9 cellular contexts compared by ENCODE assay signal in the genomic region with DNA sequence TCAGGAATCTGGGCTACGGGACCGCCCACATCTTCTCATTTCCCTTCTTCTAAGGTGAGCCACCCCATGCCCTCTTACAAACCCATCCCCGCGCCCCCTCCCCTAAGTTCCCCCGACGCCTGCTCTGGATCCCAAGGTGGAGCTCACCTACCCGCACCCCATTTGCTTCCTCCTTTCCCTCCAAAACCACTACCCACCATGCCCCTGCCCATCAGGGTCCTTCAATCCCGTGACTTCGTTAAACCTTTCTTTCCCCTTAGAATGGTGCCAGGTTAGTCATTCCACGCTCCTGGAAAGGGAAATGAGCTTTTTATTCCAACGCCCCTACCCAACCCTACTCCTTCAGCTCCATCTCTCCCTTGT. TPM values are rescaled to one million over a fixed set of nuclear protein-coding genes. Genes with fewer than 3 reads are reported as not detected.
DNase-seq lines count a peak whose midpoint lies in the region; ATAC-seq and TF ChIP-seq lines count a peak whose summit lies in the region.
"Had no signal": no experiment of that assay in that cellular context is flagged by ENCODE, and none has a peak within 500 bp of the region (broad histone marks: within the 10 kb centered on the region; RNA-seq: fewer than 3 reads in every experiment).

No MANE protein-coding gene starts in this region.

- WGBS in right lobe of liver (ENCODE audit: insufficient coverage, low coverage, low lambda C conversion rate, missing lambda C conversion rate), result 22% methylated on average over 11 of the region's 11 CpGs

- H3K4me1 ChIP-seq in right lobe of liver (peaks cover 0 to 25% (median 6%) of the 10 kb centered on the region in 4 donors), thoracic aorta (ENCODE audit: control insufficient read depth in 1 of 2, low read depth in 2 of 2) (peaks cover 20 to 54% of the 10 kb centered on the region in 2 donors)

- no peaks in the 10 kb centered on the region for H3K27me3 Mint-ChIP-seq in activated CD4-positive, alpha-beta T cell treated with anti-CD3 and anti-CD28 coated beads, Interleukin-2, amount 10 ng/mL, durations not matched to agents 24 days and 14 days

- intact Hi-C loops in activated CD4-positive, alpha-beta T cell treated with anti-CD3 and anti-CD28 coated beads, Interleukin-2, amount 10 ng/mL, durations not matched to agents 24 days and 14 days (cut with micrococcal nuclease), result loop anchor here (5.0 kb wide), 5 partner anchors 162 to 1427 kb away; partner anchors contain the start of genes AKAP1, PTRH2, RAD51C and SUPT4H1
- intact Hi-C loops in right lobe of liver (cut with DNase I), result no loop called here

- H3K4me3 Mint-ChIP-seq in activated CD4-positive, alpha-beta T cell treated with anti-CD3 and anti-CD28 coated beads, Interleukin-2, amount 10 ng/mL, durations not matched to agents 24 days and 14 days, result peak overlapping the region; percentile 81

- H3K27ac ChIP-seq in right lobe of liver (peak overlapping the region; percentile 95 to 97 (median 96)), thoracic aorta (peak overlapping the region; percentile 78 to 90)

- no peaks in the 10 kb centered on the region for H3K9me3 ChIP-seq in right lobe of liver
- H3K9me3 ChIP-seq in thoracic aorta, result no peaks in the 10 kb centered on the region
- H3K9me3 ChIP-seq: BE2C had no signal

- CTCF ChIA-PET in GM10248 (lab: Yijun Ruan, JAX), result interaction anchor here (0.8 to 1.3 kb wide), 4 partner anchors 13 to 267 kb away, joined by 3 to 4 read pairs (median 4); partner anchors contain the start of gene RNF43

- POLR2A ChIA-PET in GM10248 (lab: Yijun Ruan, JAX), result interaction anchor here (1.5 kb wide), 2 partner anchors 9 to 116 kb away, joined by 4 to 15 read pairs; no protein-coding TSS in a partner anchor

- H3K27me3 ChIP-seq in right lobe of liver, result no peaks in the 10 kb centered on the region
- H3K27me3 ChIP-seq in thoracic aorta (replicated peaks; ENCODE audit: insufficient read depth), result no peaks in the 10 kb centered on the region
- H3K27me3 ChIP-seq: BE2C had no signal

- ATAC-seq in right lobe of liver, result no peak
- no peak for ATAC-seq in thoracic aorta (ENCODE audit: insufficient number of reproducible peaks, low FRiP score, low read depth)

- peaks cover 29% of the 10 kb centered on the region for H3K36me3 Mint-ChIP-seq in activated CD4-positive, alpha-beta T cell treated with anti-CD3 and anti-CD28 coated beads, Interleukin-2, amount 10 ng/mL, durations not matched to agents 24 days and 14 days (ENCODE audit: low read depth)

- TF ChIP-seq CTCF in astrocyte of the cerebellum (IDR thresholded peaks at IDR 0.05; ENCODE audit: low read depth, low read length, missing control alignments) (no peak), right lobe of liver (IDR thresholded peaks at IDR 0.05) (no peak), thoracic aorta (IDR thresholded peaks at IDR 0.05) (no peak), GM10248 (IDR thresholded peaks at IDR 0.05; ENCODE audit: control extremely low read depth, extremely low read depth, low read depth, missing control alignments) (no peak)

- H3K36me3 ChIP-seq in right lobe of liver (peaks cover 5 to 30% (median 16%) of the 10 kb centered on the region in 4 donors), thoracic aorta (peaks cover 32% of the 10 kb centered on the region)

- peak overlapping the region; percentile 7 for H3K27ac Mint-ChIP-seq in activated CD4-positive, alpha-beta T cell treated with anti-CD3 and anti-CD28 coated beads, Interleukin-2, amount 10 ng/mL, durations not matched to agents 24 days and 14 days

- H3K4me1 Mint-ChIP-seq in activated CD4-positive, alpha-beta T cell treated with anti-CD3 and anti-CD28 coated beads, Interleukin-2, amount 10 ng/mL, durations not matched to agents 24 days and 14 days, result peaks cover 52% of the 10 kb centered on the region

- no peaks in the 10 kb centered on the region for H3K9me3 Mint-ChIP-seq in activated CD4-positive, alpha-beta T cell treated with anti-CD3 and anti-CD28 coated beads, Interleukin-2, amount 10 ng/mL, durations not matched to agents 24 days and 14 days

- DNase-seq in activated CD4-positive, alpha-beta T cell treated with anti-CD3 and anti-CD28 coated beads, Interleukin-2, amount 10 ng/mL, durations not matched to agents 24 days and 14 days, result no peak
- no peak for DNase-seq in activated CD4-positive, alpha-beta T cell treated with anti-CD3 and anti-CD28 coated beads for 48 hours
- no peak for DNase-seq in astrocyte of the cerebellum (ENCODE audit: low read depth)
- DNase-seq in right lobe of liver, result no peak
- no peak for DNase-seq in thoracic aorta (ENCODE audit: low spot score)
- no peak for DNase-seq in HT-29 (ENCODE audit: low spot score)
- DNase-seq in GM10248 (ENCODE audit: extremely low spot score), result no peak
- DNase-seq in NCI-H524 (lab: John Stamatoyannopoulos, UW), result no peak

- in situ Hi-C loops in astrocyte of the cerebellum (cut with HindIII; ENCODE audit: low sequenced_read_pairs), result no loop called here

- peak overlapping the region; percentile 75 for H3K4me3 ChIP-seq in astrocyte of the cerebellum (ENCODE audit: low read depth, low read length)
- peak overlapping the region; percentile 75 to 87 (median 86) for H3K4me3 ChIP-seq in right lobe of liver
- peak overlapping the region; percentile 84 for H3K4me3 ChIP-seq in thoracic aorta

- no peak for TF ChIP-seq POLR2A in right lobe of liver (IDR thresholded peaks at IDR 0.05)

RNA-seq across cellular contexts. Expression of gene MTMR4, which starts 0.3 kb away (rescaled TPM):
- total RNA-seq in activated CD4-positive, alpha-beta T cell treated with anti-CD3 and anti-CD28 coated beads, Interleukin-2, amount 10 ng/mL, durations not matched to agents 24 days and 14 days, result 84.2 and 89.0 TPM in 2 replicates
- 100 to 1,000 TPM in 1 of 6 experiments, 10 to 100 TPM in 5; 46.4 to 101 (median 59.7) TPM for total RNA-seq in right lobe of liver
- total RNA-seq in thoracic aorta, result 10 to 100 TPM; 31.7 to 55.4 TPM
- total RNA-seq in HT-29 (2014; rRNA removed; shearing (Covaris generic)), result 39.1 and 50.0 TPM in 2 replicates

RNA-seq across cellular contexts. Expression of gene HSF5, which starts 26.6 kb away (rescaled TPM):
- total RNA-seq in activated CD4-positive, alpha-beta T cell treated with anti-CD3 and anti-CD28 coated beads, Interleukin-2, amount 10 ng/mL, durations not matched to agents 24 days and 14 days, result 0.80 and 0.91 TPM in 2 replicates
- total RNA-seq in right lobe of liver (under 1 TPM in 5 of 6 experiments, not detected in 1; 0.06 to 0.18 (median 0.10) TPM), thoracic aorta (under 1 TPM in 1 of 2 donors, not detected in 1; 0.14 TPM)
- total RNA-seq in HT-29 (2014; rRNA removed; shearing (Covaris generic)), result not detected in 2 replicates
